ENCODE assay signal across 14 cellular contexts in the genomic region with DNA sequence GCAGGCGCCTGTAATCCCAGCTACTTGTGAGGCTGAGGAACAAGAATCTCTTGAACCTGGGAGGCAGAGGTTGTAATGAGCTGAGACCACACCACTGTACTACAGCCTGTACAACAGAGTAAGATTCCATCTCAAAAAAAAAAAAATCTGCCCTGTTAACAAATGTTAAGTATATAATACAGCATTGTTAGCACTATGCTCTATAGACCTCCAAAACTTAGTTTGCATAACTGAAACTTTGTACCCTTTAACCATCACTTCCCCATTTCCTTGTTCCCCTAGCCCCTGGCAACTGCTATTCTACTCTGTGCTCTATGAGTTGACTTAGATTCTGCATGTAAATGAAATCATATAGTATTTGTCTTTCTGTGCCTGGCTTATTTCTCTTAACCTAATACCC.
A peak's percentile ranks its signal among the peaks of the same experiment; 100 is the strongest.
DNase-seq lines count a peak whose midpoint lies in the region; ATAC-seq lines count a peak whose summit lies in the region.
"Had no signal": no experiment of that assay in that cellular context is flagged by ENCODE, and none has a peak within 500 bp of the region (broad histone marks: within the 10 kb centered on the region; RNA-seq: fewer than 3 reads in every experiment).

No MANE protein-coding gene starts in this region.

- no peaks in the 10 kb centered on the region for H3K27me3 ChIP-seq in neuronal stem cell (ENCODE audit: control insufficient read depth in 3 of 3, insufficient read depth in 3 of 3, low read depth in 1 of 3, low read length in 3 of 3)
- H3K27me3 ChIP-seq: tibial nerve had no signal

- H3K79me1 ChIP-seq in neuronal stem cell (ENCODE audit: low read depth, low read length) = no peaks in the 10 kb centered on the region

- ATAC-seq in GM18861 (IDR thresholded peaks at IDR 0.05; ENCODE audit: unreplicated experiment) (peak; percentile 100), GM21529 (IDR thresholded peaks at IDR 0.05; ENCODE audit: unreplicated experiment) (peak; percentile 98), HG03135 (IDR thresholded peaks at IDR 0.05; ENCODE audit: unreplicated experiment) (peak; percentile 97)
- ATAC-seq: activated T-cell treated with anti-CD3 and anti-CD28 coated beads, Interleukin-2, amount 50 U/mL, for 4 hours; left cardiac atrium had no signal

- peak; percentile 52 for DNase-seq in NOMO-1 treated with dmso at 0.1 percent for 144 hours (lab: John Stamatoyannopoulos, UW; ENCODE audit: unreplicated experiment)
- DNase-seq in neuronal stem cell (ENCODE audit: low spot score) = no peak
- no peak for DNase-seq in DMS153 (lab: John Stamatoyannopoulos, UW)
- DNase-seq in HCEC 1CT = no peak
- no peak for DNase-seq in stimulated activated CD4-positive, alpha-beta T cell treated with anti-CD3 and anti-CD28 coated beads, Interleukin-4, amount 100 ng/mL, for 1 hour
- DNase-seq: activated T-cell treated with anti-CD3 and anti-CD28 coated beads, Interleukin-2, amount 50 U/mL, for 4 hours; CD4-positive, alpha-beta T cell; left cardiac atrium; NCI-H524; T-helper 9 cell had no signal

- H3K4me2 ChIP-seq in neuronal stem cell (ENCODE audit: insufficient read depth, low read length, poor library complexity, severe bottlenecking) = no peak overlapping the region

- H3K9ac ChIP-seq in neuronal stem cell (ENCODE audit: low read depth, low read length, poor library complexity) = no peak overlapping the region

- H3K18ac ChIP-seq in neuronal stem cell (ENCODE audit: low read length) = no peak overlapping the region

- H3K4ac ChIP-seq in neuronal stem cell (ENCODE audit: low read length) = no peak overlapping the region

- no peak overlapping the region for H2AFZ ChIP-seq in neuronal stem cell (ENCODE audit: low read length)

- no peak overlapping the region for H3K27ac ChIP-seq in neuronal stem cell (replicated peaks; ENCODE audit: low read length)
- H3K27ac ChIP-seq: tibial nerve had no signal

- H2BK120ac ChIP-seq in neuronal stem cell (ENCODE audit: low read depth, low read length) = no peak overlapping the region

- H3K9me3 ChIP-seq in neuronal stem cell (replicated peaks in 1 of 2; ENCODE audit: control insufficient read depth in 2 of 2, insufficient read depth in 1 of 2, low read depth in 1 of 2, low read length in 2 of 2) = no peaks in the 10 kb centered on the region
- H3K9me3 ChIP-seq: tibial nerve had no signal

- H4K91ac ChIP-seq in neuronal stem cell (ENCODE audit: low read depth, low read length, poor library complexity) = no peak overlapping the region

- no peak overlapping the region for H2BK5ac ChIP-seq in neuronal stem cell (ENCODE audit: low read length)

- no peak overlapping the region for H3K23ac ChIP-seq in neuronal stem cell (ENCODE audit: low read depth, low read length, poor library complexity)

- H2BK12ac ChIP-seq in neuronal stem cell (ENCODE audit: low read length) = no peak overlapping the region

- WGBS in neuronal stem cell (ENCODE audit: extremely low coverage in 2 of 2, insufficient read length in 2 of 2, insufficient replicate concordance in 1 of 2), 2 donors = no CpG with 5 or more reads among the region's 1 CpG

- no peak overlapping the region for H3K14ac ChIP-seq in neuronal stem cell (ENCODE audit: low read length)

- no peaks in the 10 kb centered on the region for H3K36me3 ChIP-seq in neuronal stem cell (replicated peaks in 1 of 2; ENCODE audit: control insufficient read depth in 2 of 2, insufficient read depth in 2 of 2, low read length in 2 of 2)
- H3K36me3 ChIP-seq: tibial nerve had no signal

- no peak overlapping the region for H2BK15ac ChIP-seq in neuronal stem cell (ENCODE audit: low read length)

- H2AK5ac ChIP-seq in neuronal stem cell (ENCODE audit: low read depth, low read length) = no peak overlapping the region

- no peaks in the 10 kb centered on the region for H3K4me1 ChIP-seq in neuronal stem cell (ENCODE audit: control insufficient read depth in 2 of 2, insufficient read depth in 1 of 2, low read depth in 1 of 2, low read length in 2 of 2)
- H3K4me1 ChIP-seq: tibial nerve had no signal

- H3K4me3 ChIP-seq in neuronal stem cell (ENCODE audit: low read length in 2 of 2) = no peak overlapping the region
- H3K4me3 ChIP-seq: tibial nerve had no signal

- no peak overlapping the region for H4K8ac ChIP-seq in neuronal stem cell (ENCODE audit: low read depth, low read length)
